Comparison of ENCODE assay signal across 32 cellular contexts in genomic region chr6:87916446-87916845, GRCh38.
"Had no signal": no experiment of that assay in that cellular context is flagged by ENCODE, and none has a peak within 500 bp of the region (broad histone marks: within the 10 kb centered on the region; RNA-seq: fewer than 3 reads in every experiment).

No MANE protein-coding gene starts in this region.

- FAIRE-seq: keratinocyte, pancreas had no signal

- DNase-seq: activated CD4-positive, alpha-beta T cell treated with anti-CD3 and anti-CD28 coated beads for 48 hours; activated CD4-positive, alpha-beta T cell treated with anti-CD3 and anti-CD28 coated beads, Interleukin-2, amount 50 U/mL, for 48 hours; activated CD8-positive, alpha-beta memory T cell treated with anti-CD3 and anti-CD28 coated beads for 24 hours; activated effector memory CD4-positive, alpha-beta T cell treated with Interleukin-2 at 50 U/mL for 16 hours; activated naive CD4-positive, alpha-beta T cell treated with Interleukin-2 at 50 U/mL for 16 hours; adrenal gland; aorta; caudate nucleus; cortex of kidney; effector memory CD8-positive, alpha-beta T cell; erythroblast; gastrocnemius medialis; head of caudate nucleus; hippocampal formation; left cardiac atrium; left ventricle myocardium superior; naive B cell; nephron progenitor cell; pancreas; stimulated activated CD4-positive, alpha-beta T cell treated with anti-CD3 and anti-CD28 coated beads, Interleukin-2, amount 100 ng/mL, for 24 hours; stimulated activated naive CD4-positive, alpha-beta T cell treated with Interleukin-2 at 50 U/mL for 16 hours; T1000; trophoblast cell; uterus; WERI-Rb-1 had no signal

- H3K9me3 Mint-ChIP-seq: effector memory CD8-positive, alpha-beta T cell had no signal

- H3K4me2 ChIP-seq: smooth muscle cell had no signal

- ATAC-seq: activated CD4-positive, CD25-positive, alpha-beta regulatory T cell treated with anti-CD3 and anti-CD28 coated beads, Interleukin-2, amount 50 U/mL, for 24 hours; effector memory CD8-positive, alpha-beta T cell; gastrocnemius medialis; left cardiac atrium; left ventricle myocardium superior; pancreas had no signal

- H3K27ac Mint-ChIP-seq: activated naive CD8-positive, alpha-beta T cell; effector memory CD8-positive, alpha-beta T cell; nephron progenitor cell had no signal

- H3K36me3 Mint-ChIP-seq: activated naive CD8-positive, alpha-beta T cell; naive B cell had no signal

- H3K4me3 ChIP-seq: adrenal gland, gastrocnemius medialis, pancreas, prostate gland, smooth muscle cell, uterus had no signal

- H3K27me3 ChIP-seq: adrenal gland, gastrocnemius medialis, pancreas, uterus had no signal

- H3K4me3 Mint-ChIP-seq: activated naive CD8-positive, alpha-beta T cell; brain; effector memory CD8-positive, alpha-beta T cell; nephron progenitor cell had no signal

- H3K27me3 Mint-ChIP-seq: brain, naive B cell had no signal

- H3K27ac ChIP-seq: adrenal gland, gastrocnemius medialis, neutrophil, pancreas, prostate gland, uterus, WERI-Rb-1 had no signal

- H3K36me3 ChIP-seq: adrenal gland, gastrocnemius medialis, neutrophil, pancreas, prostate gland, uterus, WERI-Rb-1 had no signal

- H3K9me3 ChIP-seq: adrenal gland, gastrocnemius medialis, neutrophil, pancreas, prostate gland, uterus had no signal

- H3K4me1 ChIP-seq: adrenal gland, gastrocnemius medialis, pancreas, prostate gland, uterus had no signal
